8 cellular contexts compared by ENCODE assay signal in the genomic region with DNA sequence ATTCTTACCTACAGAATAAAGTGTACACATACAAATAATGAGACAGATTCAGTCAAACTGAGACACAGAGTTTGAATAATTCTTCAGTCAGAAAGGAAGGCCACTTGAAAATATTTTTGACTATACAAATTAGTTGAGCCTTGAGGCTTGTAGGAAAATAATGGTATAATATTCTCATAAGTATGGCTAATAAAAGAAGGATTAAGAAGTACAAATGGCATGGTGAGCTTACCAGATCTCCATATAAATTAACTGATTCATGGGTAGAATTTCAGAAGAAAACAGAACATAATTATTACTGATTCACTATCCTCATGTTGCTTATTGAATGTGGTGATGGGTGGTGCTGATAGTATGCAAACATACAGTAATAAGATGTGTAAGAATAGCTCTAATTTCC.
"Had no signal": no experiment of that assay in that cellular context is flagged by ENCODE, and none has a peak within 500 bp of the region (broad histone marks: within the 10 kb centered on the region; RNA-seq: fewer than 3 reads in every experiment).

No MANE protein-coding gene starts in this region.

- FAIRE-seq: G401.6, GM12878, GM12891, GM12892, GM18507, GM19239 had no signal

- ATAC-seq: GM12878 had no signal

- DNase-seq: GDM1, GF-D8 had no signal

- H3K4me3 ChIP-seq: GM12878 had no signal
